ENCODE assay signal across 19 cellular contexts in the genomic region with DNA sequence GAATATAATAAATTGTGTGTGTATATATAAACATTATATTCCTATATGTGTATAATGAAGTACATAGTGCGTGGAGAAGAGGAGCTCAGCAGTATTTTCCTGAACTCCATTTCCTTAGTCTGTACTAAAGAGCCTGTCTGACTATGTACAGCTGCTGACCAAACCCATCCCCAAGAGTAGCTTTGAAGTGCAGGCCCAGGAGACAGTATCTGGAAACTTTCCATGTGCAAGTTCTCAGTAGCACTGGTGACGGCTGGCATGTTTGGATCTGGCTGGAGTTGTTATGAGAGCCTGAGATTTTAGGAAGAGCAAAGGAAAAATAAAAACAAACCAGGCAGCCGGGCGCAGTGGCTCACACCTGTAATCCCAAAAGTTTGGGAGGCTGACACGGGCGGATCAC.
A peak's percentile ranks its signal among the peaks of the same experiment; 100 is the strongest.
DNase-seq lines count a peak whose midpoint lies in the region; ATAC-seq and TF ChIP-seq lines count a peak whose summit lies in the region.
"Had no signal": no experiment of that assay in that cellular context is flagged by ENCODE, and none has a peak within 500 bp of the region (broad histone marks: within the 10 kb centered on the region; RNA-seq: fewer than 3 reads in every experiment).

No MANE protein-coding gene starts in this region.

- peak overlapping the region; percentile 52 for H3K27ac Mint-ChIP-seq in glutamatergic neuron (ENCODE audit: unreplicated experiment)
- H3K27ac Mint-ChIP-seq: B cell; CD4-positive, CD25-positive, alpha-beta regulatory T cell had no signal

- no peak overlapping the region for H3K27ac ChIP-seq in right atrium auricular region
- H3K27ac ChIP-seq in lung (ENCODE audit: low read depth in 1 of 2, low read length in 1 of 2): no peak overlapping the region

- TF ChIP-seq CTCF in right atrium auricular region (IDR thresholded peaks at IDR 0.05): no peak
- TF ChIP-seq CTCF in glutamatergic neuron (IDR thresholded peaks at IDR 0.05; ENCODE audit: partially characterized antibody, unreplicated experiment): no peak
- TF ChIP-seq CTCF in lung (IDR thresholded peaks at IDR 0.05; ENCODE audit: control extremely low read depth, extremely low read depth): no peak

- H3K27me3 ChIP-seq in right atrium auricular region (no peaks in the 10 kb centered on the region), lung (ENCODE audit: control insufficient read depth, insufficient read depth) (no peaks in the 10 kb centered on the region)

- no peak for DNase-seq in Right ventricle myocardium superior
- DNase-seq in right atrium auricular region (ENCODE audit: low spot score): no peak
- DNase-seq in glutamatergic neuron: no peak
- DNase-seq in lung (ENCODE audit: low spot score): no peak
- DNase-seq in stimulated activated CD4-positive, alpha-beta T cell treated with anti-CD3 and anti-CD28 coated beads, Interleukin-4, amount 100 ng/mL, for 1 hour: no peak
- no peak for DNase-seq in stimulated activated naive CD8-positive, alpha-beta T cell treated with anti-CD3 and anti-CD28 coated beads, Interleukin-15, Interleukin-2, amounts not matched to agents 100 U/mL and 50 U/mL, for 24 hours
- DNase-seq: CD4-positive, CD25-positive, alpha-beta regulatory T cell; COR-L47; DMS79 treated with DMSO at 0.1 percent for 48 hours; H7; Kasumi-1; NCI-H1694; NCI-H2081; NCI-H2171 treated with DMSO at 0.1 percent for 48 hours; NCI-H524 treated with DMSO at 0.1 percent for 48 hours; SHP77 had no signal

- H3K4me3 Mint-ChIP-seq in glutamatergic neuron (ENCODE audit: unreplicated experiment): no peak overlapping the region
- H3K4me3 Mint-ChIP-seq: B cell; CD4-positive, CD25-positive, alpha-beta regulatory T cell had no signal

- ATAC-seq in Right ventricle myocardium superior (ENCODE audit: poor library complexity) (peak; percentile 49), lung (ENCODE audit: insufficient read depth, low FRiP score) (peak; percentile 40), GM19397 (IDR thresholded peaks at IDR 0.05; ENCODE audit: unreplicated experiment) (no peak)
- no peak for ATAC-seq in stimulated activated naive CD8-positive, alpha-beta T cell treated with anti-CD3 and anti-CD28 coated beads, Interleukin-15, Interleukin-2, amounts not matched to agents 100 U/mL and 50 U/mL, for 24 hours
- ATAC-seq: GM12878 had no signal

- intact Hi-C loops in Right ventricle myocardium superior (cut with DNase I): no loop called here

- H3K9me3 ChIP-seq in right atrium auricular region (no peaks in the 10 kb centered on the region), lung (ENCODE audit: control insufficient read depth in 2 of 2, insufficient read depth in 1 of 2, low read length in 1 of 2) (no peaks in the 10 kb centered on the region)

- H3K36me3 ChIP-seq in right atrium auricular region (no peaks in the 10 kb centered on the region), lung (ENCODE audit: control insufficient read depth in 2 of 2, insufficient read depth in 2 of 2, low read length in 2 of 2) (no peaks in the 10 kb centered on the region)

- H3K36me3 Mint-ChIP-seq in glutamatergic neuron (ENCODE audit: unreplicated experiment): no peaks in the 10 kb centered on the region
- H3K36me3 Mint-ChIP-seq: CD4-positive, CD25-positive, alpha-beta regulatory T cell had no signal

- no peaks in the 10 kb centered on the region for H3K27me3 Mint-ChIP-seq in glutamatergic neuron (ENCODE audit: unreplicated experiment)
- H3K27me3 Mint-ChIP-seq: CD4-positive, CD25-positive, alpha-beta regulatory T cell had no signal

- H3K4me1 ChIP-seq in right atrium auricular region (no peaks in the 10 kb centered on the region), lung (ENCODE audit: control insufficient read depth in 2 of 2, insufficient read depth in 2 of 2, low read length in 2 of 2) (no peaks in the 10 kb centered on the region)

- no peaks in the 10 kb centered on the region for H3K9me3 Mint-ChIP-seq in glutamatergic neuron (ENCODE audit: unreplicated experiment)

- WGBS in lung, 2 donors: 77 to 93% methylated on average over 6 of the region's 6 CpGs

- H3K4me1 Mint-ChIP-seq in glutamatergic neuron (ENCODE audit: low read depth, unreplicated experiment): peaks cover 22% of the 10 kb centered on the region

- H3K4me3 ChIP-seq in right atrium auricular region (no peak overlapping the region), lung (no peak overlapping the region)
- H3K4me3 ChIP-seq: GM12878 had no signal

Comparison
In these comparisons a context has a peak if more than half of its experiments do, and no peak if none do; other contexts are left out.
1. ATAC-seq: peak in Right ventricle myocardium superior (single experiment) and lung (single experiment); none in stimulated activated naive CD8-positive, alpha-beta T cell treated with anti-CD3 and anti-CD28 coated beads, Interleukin-15, Interleukin-2, amounts not matched to agents 100 U/mL and 50 U/mL, for 24 hours (single experiment) and GM19397 (single experiment).